Comparison of ENCODE assay signal across 1 cellular context in the genomic region with DNA sequence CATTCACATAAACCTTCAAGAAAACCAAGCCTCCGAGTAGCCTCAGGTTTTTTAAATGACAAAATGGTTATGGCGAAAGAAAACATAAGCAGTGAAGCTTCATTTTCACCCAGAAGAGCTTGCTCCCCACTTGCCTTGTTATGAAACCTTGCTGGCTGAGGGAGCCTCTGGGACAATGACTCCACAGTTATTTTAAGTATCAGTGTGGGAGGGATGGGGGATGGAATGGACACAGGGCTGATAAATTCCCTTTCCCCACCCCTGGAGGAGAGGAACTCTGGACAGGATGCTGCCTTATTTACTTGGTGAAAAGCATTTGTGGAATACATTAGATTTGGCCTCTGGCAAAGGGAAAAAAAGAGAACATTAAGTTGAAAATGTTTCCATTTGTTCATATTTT.
TF ChIP-seq lines count a peak whose summit lies in the region.

No MANE protein-coding gene starts in this region.

TF ChIP-seq in GM23338, 12 proteins besides CTCF, POLR2A, EP300 and RAD21 (continued from another document):
- TF ChIP-seq EZH2 (IDR thresholded peaks at IDR 0.05; ENCODE audit: low read depth, unreplicated experiment), result no peak
- TF ChIP-seq, protein P1, sequence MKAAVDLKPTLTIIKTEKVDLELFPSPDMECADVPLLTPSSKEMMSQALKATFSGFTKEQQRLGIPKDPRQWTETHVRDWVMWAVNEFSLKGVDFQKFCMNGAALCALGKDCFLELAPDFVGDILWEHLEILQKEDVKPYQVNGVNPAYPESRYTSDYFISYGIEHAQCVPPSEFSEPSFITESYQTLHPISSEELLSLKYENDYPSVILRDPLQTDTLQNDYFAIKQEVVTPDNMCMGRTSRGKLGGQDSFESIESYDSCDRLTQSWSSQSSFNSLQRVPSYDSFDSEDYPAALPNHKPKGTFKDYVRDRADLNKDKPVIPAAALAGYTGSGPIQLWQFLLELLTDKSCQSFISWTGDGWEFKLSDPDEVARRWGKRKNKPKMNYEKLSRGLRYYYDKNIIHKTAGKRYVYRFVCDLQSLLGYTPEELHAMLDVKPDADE (IDR thresholded peaks at IDR 0.05), result no peak
- no peak for TF ChIP-seq ZNF114 (CRISPR knock-in tag; IDR thresholded peaks at IDR 0.05)
